Comparison of ENCODE assay signal across 9 cellular contexts in the genomic region with DNA sequence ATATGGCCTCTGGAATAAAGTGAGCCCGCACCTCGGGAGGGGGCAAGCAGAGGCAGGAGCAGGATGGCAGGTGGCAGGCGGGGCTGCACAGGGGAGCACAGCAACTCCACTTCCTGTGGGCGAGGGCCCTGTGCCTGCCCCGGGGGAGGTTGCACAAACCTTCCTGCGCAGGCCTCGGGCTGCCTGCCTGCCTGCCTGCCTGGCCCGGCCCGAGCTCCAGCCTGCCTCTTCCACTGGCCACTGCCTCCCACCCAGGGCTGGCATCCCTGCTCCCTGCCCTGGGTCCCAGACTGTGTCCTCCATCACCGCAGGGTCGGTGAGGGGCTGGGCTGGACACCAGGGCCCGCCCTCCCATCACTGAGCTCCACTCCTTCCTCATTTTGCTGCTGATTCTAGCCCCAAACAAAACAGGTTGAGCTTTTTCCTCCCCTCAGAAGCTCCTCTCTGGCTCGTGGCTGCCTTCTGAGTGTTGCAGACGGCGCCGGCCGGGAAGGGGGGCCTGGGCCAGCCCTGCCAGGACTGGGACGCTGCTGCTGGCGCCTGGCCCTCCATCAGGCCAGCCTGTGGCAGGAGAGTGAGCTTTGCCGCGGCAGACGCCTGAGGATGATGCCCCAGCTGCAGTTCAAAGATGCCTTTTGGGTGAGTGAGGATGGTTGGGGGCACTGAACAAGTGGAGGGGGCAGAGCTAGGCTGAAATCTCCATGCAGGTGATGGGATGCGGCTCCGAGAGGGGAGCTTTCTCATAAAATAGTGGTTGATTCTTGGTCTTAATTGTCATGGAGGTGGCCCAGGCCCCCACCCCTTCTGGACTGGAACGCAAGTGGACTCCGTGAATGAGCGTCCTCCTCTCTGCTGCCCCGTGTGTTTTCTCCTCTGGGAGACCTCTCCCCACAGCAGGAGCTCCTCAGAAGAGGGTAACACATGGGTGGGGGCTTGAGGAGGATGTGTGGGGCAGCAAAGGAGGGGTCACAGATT. TPM values are rescaled to one million over a fixed set of nuclear protein-coding genes. Genes with fewer than 3 reads are reported as not detected.
DNase-seq lines count a peak whose midpoint lies in the region; ATAC-seq and TF ChIP-seq lines count a peak whose summit lies in the region.
"Had no signal": no experiment of that assay in that cellular context is flagged by ENCODE, and none has a peak within 500 bp of the region (broad histone marks: within the 10 kb centered on the region; RNA-seq: fewer than 3 reads in every experiment).

A gene (plus strand): TSS at position 156 of the 975 bp plus-strand sequence. CDS start 448 bp downstream, at position 604.

- H3K27me3 ChIP-seq in liver (ENCODE audit: control insufficient read depth in 4 of 4, insufficient read depth in 4 of 4, low read length in 3 of 4) (no peaks in the 10 kb centered on the region), MG63 (no peaks in the 10 kb centered on the region)

- no peak for TF ChIP-seq CTCF in liver (IDR thresholded peaks at IDR 0.05; ENCODE audit: low read depth, low read length, missing input control)

- H3K27ac Mint-ChIP-seq in stimulated activated naive B cell treated with anti-CD40 and anti-IgM and Interleukin-4, amounts not matched to agents 10 μg/mL and 1 μg/mL and 100 μg/mL, for 72 hours, result peak within 1 kb of the TSS; percentile 97

- H3K4me3 ChIP-seq in liver (ENCODE audit: low read depth in 1 of 3, low read length in 3 of 3) (peak within 1 kb of the TSS in 2 of 3 donors; percentile 9 to 39), MG63 (no peak within 1 kb of the TSS)

- DNase-seq in GM03348 (ENCODE audit: low spot score) (peak; percentile 43), SKM-1 treated with dmso at 0.1 percent for 144 hours (lab: John Stamatoyannopoulos, UW; ENCODE audit: unreplicated experiment) (peak; percentile 65), MG63 (no peak), NCI-H146 (lab: John Stamatoyannopoulos, UW) (no peak)
- peak; percentile 27 for DNase-seq in activated naive CD8-positive, alpha-beta T cell treated with anti-CD3 and anti-CD28 coated beads, Interleukin-2, amount 50 U/mL, for 16 hours (ENCODE audit: low read depth, low spot score)
- DNase-seq in stimulated activated naive B cell treated with anti-CD40 and anti-IgM and Interleukin-4, amounts not matched to agents 10 μg/mL and 1 μg/mL and 100 μg/mL, for 72 hours, result no peak

- H3K4me1 Mint-ChIP-seq in stimulated activated naive B cell treated with anti-CD40 and anti-IgM and Interleukin-4, amounts not matched to agents 10 μg/mL and 1 μg/mL and 100 μg/mL, for 72 hours, result peaks cover 59 to 80% of the 10 kb centered on the region in 2 donors

- H3K4me1 ChIP-seq in liver (ENCODE audit: control insufficient read depth in 4 of 4, insufficient read depth in 4 of 4, low read length in 3 of 4), result no peaks in the 10 kb centered on the region

- H3K36me3 ChIP-seq in liver (ENCODE audit: control insufficient read depth in 4 of 4, insufficient read depth in 3 of 4, low read depth in 1 of 4, low read length in 3 of 4), result no peaks in the 10 kb centered on the region
- H3K36me3 ChIP-seq in MG63, result no peaks in the 10 kb centered on the region

- H3K9ac ChIP-seq in liver (ENCODE audit: low read depth in 1 of 2, low read length in 2 of 2), result peak within 1 kb of the TSS; percentile 24 to 31

- H3K27ac ChIP-seq in liver (ENCODE audit: low read depth in 1 of 2, low read length in 2 of 2), result peak within 1 kb of the TSS; percentile 65 to 74

- no peaks in the 10 kb centered on the region for H3K9me3 Mint-ChIP-seq in stimulated activated naive B cell treated with anti-CD40 and anti-IgM and Interleukin-4, amounts not matched to agents 10 μg/mL and 1 μg/mL and 100 μg/mL, for 72 hours

- H3K27me3 Mint-ChIP-seq in stimulated activated naive B cell treated with anti-CD40 and anti-IgM and Interleukin-4, amounts not matched to agents 10 μg/mL and 1 μg/mL and 100 μg/mL, for 72 hours, result no peaks in the 10 kb centered on the region

- peak; percentile 61 for ATAC-seq in HG02759 (IDR thresholded peaks at IDR 0.05; ENCODE audit: unreplicated experiment)
- peak; percentile 72 to 82 for ATAC-seq in stimulated activated naive B cell treated with anti-CD40 and anti-IgM and Interleukin-4, amounts not matched to agents 10 μg/mL and 1 μg/mL and 100 μg/mL, for 72 hours (replicated peaks)
- ATAC-seq: HCT116 had no signal

- no peaks in the 10 kb centered on the region for H3K9me3 ChIP-seq in liver (ENCODE audit: control insufficient read depth in 4 of 4, low read length in 3 of 4)
- no peaks in the 10 kb centered on the region for H3K9me3 ChIP-seq in MG63

- 73% methylated on average over 28 of the region's 28 CpGs for WGBS in liver

- no peak for TF ChIP-seq RAD21 in liver (IDR thresholded peaks at IDR 0.05)

- peaks cover 0 to 4% of the 10 kb centered on the region in 2 donors for H3K36me3 Mint-ChIP-seq in stimulated activated naive B cell treated with anti-CD40 and anti-IgM and Interleukin-4, amounts not matched to agents 10 μg/mL and 1 μg/mL and 100 μg/mL, for 72 hours

- peak within 1 kb of the TSS; percentile 94 to 96 for H3K4me3 Mint-ChIP-seq in stimulated activated naive B cell treated with anti-CD40 and anti-IgM and Interleukin-4, amounts not matched to agents 10 μg/mL and 1 μg/mL and 100 μg/mL, for 72 hours

TF ChIP-seq in liver, 16 proteins besides CTCF, POLR2A, EP300 and RAD21:
- no peak for TF ChIP-seq FOXA1 (IDR thresholded peaks at IDR 0.05)
- TF ChIP-seq, protein P1, sequence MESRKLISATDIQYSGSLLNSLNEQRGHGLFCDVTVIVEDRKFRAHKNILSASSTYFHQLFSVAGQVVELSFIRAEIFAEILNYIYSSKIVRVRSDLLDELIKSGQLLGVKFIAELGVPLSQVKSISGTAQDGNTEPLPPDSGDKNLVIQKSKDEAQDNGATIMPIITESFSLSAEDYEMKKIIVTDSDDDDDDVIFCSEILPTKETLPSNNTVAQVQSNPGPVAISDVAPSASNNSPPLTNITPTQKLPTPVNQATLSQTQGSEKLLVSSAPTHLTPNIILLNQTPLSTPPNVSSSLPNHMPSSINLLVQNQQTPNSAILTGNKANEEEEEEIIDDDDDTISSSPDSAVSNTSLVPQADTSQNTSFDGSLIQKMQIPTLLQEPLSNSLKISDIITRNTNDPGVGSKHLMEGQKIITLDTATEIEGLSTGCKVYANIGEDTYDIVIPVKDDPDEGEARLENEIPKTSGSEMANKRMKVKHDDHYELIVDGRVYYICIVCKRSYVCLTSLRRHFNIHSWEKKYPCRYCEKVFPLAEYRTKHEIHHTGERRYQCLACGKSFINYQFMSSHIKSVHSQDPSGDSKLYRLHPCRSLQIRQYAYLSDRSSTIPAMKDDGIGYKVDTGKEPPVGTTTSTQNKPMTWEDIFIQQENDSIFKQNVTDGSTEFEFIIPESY (IDR thresholded peaks at IDR 0.05), result no peak
- TF ChIP-seq NR2F2 (IDR thresholded peaks at IDR 0.05), result no peak
- TF ChIP-seq, protein P2, sequence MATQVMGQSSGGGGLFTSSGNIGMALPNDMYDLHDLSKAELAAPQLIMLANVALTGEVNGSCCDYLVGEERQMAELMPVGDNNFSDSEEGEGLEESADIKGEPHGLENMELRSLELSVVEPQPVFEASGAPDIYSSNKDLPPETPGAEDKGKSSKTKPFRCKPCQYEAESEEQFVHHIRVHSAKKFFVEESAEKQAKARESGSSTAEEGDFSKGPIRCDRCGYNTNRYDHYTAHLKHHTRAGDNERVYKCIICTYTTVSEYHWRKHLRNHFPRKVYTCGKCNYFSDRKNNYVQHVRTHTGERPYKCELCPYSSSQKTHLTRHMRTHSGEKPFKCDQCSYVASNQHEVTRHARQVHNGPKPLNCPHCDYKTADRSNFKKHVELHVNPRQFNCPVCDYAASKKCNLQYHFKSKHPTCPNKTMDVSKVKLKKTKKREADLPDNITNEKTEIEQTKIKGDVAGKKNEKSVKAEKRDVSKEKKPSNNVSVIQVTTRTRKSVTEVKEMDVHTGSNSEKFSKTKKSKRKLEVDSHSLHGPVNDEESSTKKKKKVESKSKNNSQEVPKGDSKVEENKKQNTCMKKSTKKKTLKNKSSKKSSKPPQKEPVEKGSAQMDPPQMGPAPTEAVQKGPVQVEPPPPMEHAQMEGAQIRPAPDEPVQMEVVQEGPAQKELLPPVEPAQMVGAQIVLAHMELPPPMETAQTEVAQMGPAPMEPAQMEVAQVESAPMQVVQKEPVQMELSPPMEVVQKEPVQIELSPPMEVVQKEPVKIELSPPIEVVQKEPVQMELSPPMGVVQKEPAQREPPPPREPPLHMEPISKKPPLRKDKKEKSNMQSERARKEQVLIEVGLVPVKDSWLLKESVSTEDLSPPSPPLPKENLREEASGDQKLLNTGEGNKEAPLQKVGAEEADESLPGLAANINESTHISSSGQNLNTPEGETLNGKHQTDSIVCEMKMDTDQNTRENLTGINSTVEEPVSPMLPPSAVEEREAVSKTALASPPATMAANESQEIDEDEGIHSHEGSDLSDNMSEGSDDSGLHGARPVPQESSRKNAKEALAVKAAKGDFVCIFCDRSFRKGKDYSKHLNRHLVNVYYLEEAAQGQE (IDR thresholded peaks at IDR 0.05), result no peak
- TF ChIP-seq GABPA (IDR thresholded peaks at IDR 0.05 in 1 of 2, conservative IDR thresholded peaks at IDR 0.05 in 1 of 2), result no peak
- TF ChIP-seq JUND (IDR thresholded peaks at IDR 0.05), result no peak
- no peak for TF ChIP-seq HNF4G (IDR thresholded peaks at IDR 0.05)
- TF ChIP-seq, protein P3, sequence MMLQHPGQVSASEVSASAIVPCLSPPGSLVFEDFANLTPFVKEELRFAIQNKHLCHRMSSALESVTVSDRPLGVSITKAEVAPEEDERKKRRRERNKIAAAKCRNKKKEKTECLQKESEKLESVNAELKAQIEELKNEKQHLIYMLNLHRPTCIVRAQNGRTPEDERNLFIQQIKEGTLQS (IDR thresholded peaks at IDR 0.05), result no peak
- TF ChIP-seq TAF1 (conservative IDR thresholded peaks at IDR 0.05), result no peak
- no peak for TF ChIP-seq FOXA2 (IDR thresholded peaks at IDR 0.05)
- TF ChIP-seq RXRA (IDR thresholded peaks at IDR 0.05), result no peak
- TF ChIP-seq, protein P4, sequence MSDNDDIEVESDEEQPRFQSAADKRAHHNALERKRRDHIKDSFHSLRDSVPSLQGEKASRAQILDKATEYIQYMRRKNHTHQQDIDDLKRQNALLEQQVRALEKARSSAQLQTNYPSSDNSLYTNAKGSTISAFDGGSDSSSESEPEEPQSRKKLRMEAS (IDR thresholded peaks at IDR 0.05), result no peak
- no peak for TF ChIP-seq EGR1 (IDR thresholded peaks at IDR 0.05; ENCODE audit: low read depth in 2 of 2)
- no peak for TF ChIP-seq YY1 (IDR thresholded peaks at IDR 0.05)

RNA-seq across cellular contexts. Expression of the gene that starts here (rescaled TPM):
- 1 to 10 TPM; 4.3 to 4.6 TPM for total RNA-seq in liver
- 1 to 10 TPM; 1.1 to 1.6 TPM for polyA plus RNA-seq in liver
- not detected in 2 replicates for total RNA-seq in MG63 (2014; rRNA removed; shearing (Covaris generic); ENCODE audit: low replicate concordance)

Comparison
In these comparisons a context has a peak if more than half of its experiments do, and no peak if none do; other contexts are left out.
1. DNase-seq: peak in GM03348 (single experiment), SKM-1 treated with dmso at 0.1 percent for 144 hours (single experiment) and activated naive CD8-positive, alpha-beta T cell treated with anti-CD3 and anti-CD28 coated beads, Interleukin-2, amount 50 U/mL, for 16 hours (single experiment); none in stimulated activated naive B cell treated with anti-CD40 and anti-IgM and Interleukin-4, amounts not matched to agents 10 μg/mL and 1 μg/mL and 100 μg/mL, for 72 hours (single experiment), MG63 (single experiment) and NCI-H146 (single experiment).